17 cellular contexts compared by ENCODE assay signal in genomic region chr4:61309616-61310015, GRCh38.
A peak's percentile ranks its signal among the peaks of the same experiment; 100 is the strongest.
DNase-seq lines count a peak whose midpoint lies in the region; ATAC-seq lines count a peak whose summit lies in the region.
"Had no signal": no experiment of that assay in that cellular context is flagged by ENCODE, and none has a peak within 500 bp of the region (broad histone marks: within the 10 kb centered on the region; RNA-seq: fewer than 3 reads in every experiment).

No MANE protein-coding gene starts in this region.

- ATAC-seq in HG02884 (IDR thresholded peaks at IDR 0.05; ENCODE audit: unreplicated experiment) (no peak), HG03159 (IDR thresholded peaks at IDR 0.05; ENCODE audit: unreplicated experiment) (no peak)
- ATAC-seq: A549, GM23338, HCT116 had no signal

- DNase-seq in DMS 273 (lab: John Stamatoyannopoulos, UW; ENCODE audit: unreplicated experiment) (peak; percentile 56), DMS 273 treated with DMSO at 0.1 percent for 48 hours (lab: John Stamatoyannopoulos, UW) (no peak), amniotic epithelial cell (ENCODE audit: low read depth) (peak; percentile 45), cerebellum (ENCODE audit: low spot score) (peak; percentile 29), iris pigment epithelial cell (ENCODE audit: low read depth) (peak; percentile 10), HuH-7 (ENCODE audit: low spot score) (no peak)
- DNase-seq: CD4-positive, alpha-beta memory T cell; DMS53; DND-41; EL; H7; HFFc6 had no signal

Comparison
In these comparisons a context has a peak if more than half of its experiments do, and no peak if none do; other contexts are left out.
1. DNase-seq: peak in DMS 273 (single experiment), amniotic epithelial cell (single experiment), cerebellum (single experiment) and iris pigment epithelial cell (single experiment); none in DMS 273 treated with DMSO at 0.1 percent for 48 hours (single experiment) and HuH-7 (single experiment).